Comparison of ENCODE assay signal across 1 cellular context in the genomic region with DNA sequence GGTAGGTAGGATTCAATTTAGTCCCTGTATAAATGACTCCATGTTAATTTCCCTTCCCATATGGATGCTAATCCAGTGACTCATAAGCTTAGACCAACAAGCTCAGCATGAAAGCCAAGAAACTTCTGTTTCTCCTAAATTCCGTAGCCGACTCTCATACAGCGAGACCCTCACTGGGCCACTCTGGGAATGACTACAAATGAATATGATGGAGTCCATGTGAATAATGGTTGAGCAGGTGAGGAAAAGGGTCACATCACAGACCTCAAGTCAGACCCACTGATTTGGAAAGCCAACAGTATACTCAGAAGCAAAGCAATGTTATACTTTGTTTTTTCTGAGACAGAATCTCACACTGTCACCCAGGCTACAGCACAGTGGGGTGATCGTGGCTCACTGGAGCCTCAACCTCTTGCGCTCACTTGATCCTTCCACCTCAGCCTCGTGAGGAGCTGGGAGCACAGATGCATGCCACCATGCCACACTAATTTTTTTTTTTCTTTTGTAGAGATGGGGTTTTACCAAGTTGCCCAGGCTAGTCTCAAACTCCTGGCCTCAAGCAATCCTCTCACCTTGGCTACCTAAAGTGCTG.
A peak's percentile ranks its signal among the peaks of the same experiment; 100 is the strongest.
TF ChIP-seq lines count a peak whose summit lies in the region.

No MANE protein-coding gene starts in this region.

TF ChIP-seq in GM12878, 131 proteins besides CTCF, POLR2A, EP300 and RAD21:
- TF ChIP-seq KAT2A (conservative IDR thresholded peaks at IDR 0.05; ENCODE audit: control insufficient read depth, low read depth, low read length) (no peak), NFIC (IDR thresholded peaks at IDR 0.05; ENCODE audit: low read depth, low read length) (no peak), POLR2AphosphoS5 (IDR thresholded peaks at IDR 0.05; ENCODE audit: low read length) (peak; percentile 32; the same call in 1 of the 2 replicates)
